Comparison of ENCODE assay signal across 23 cellular contexts in genomic region chr13:105219636-105220035, GRCh38.
DNase-seq lines count a peak whose midpoint lies in the region; FAIRE-seq and TF ChIP-seq lines count a peak whose summit lies in the region.
"Had no signal": no experiment of that assay in that cellular context is flagged by ENCODE, and none has a peak within 500 bp of the region (broad histone marks: within the 10 kb centered on the region; RNA-seq: fewer than 3 reads in every experiment).

No MANE protein-coding gene starts in this region.

- H3K4me2 ChIP-seq in skeletal muscle satellite cell (ENCODE audit: low read length) = peak overlapping the region; percentile 38
- H3K4me2 ChIP-seq: BLaER1 had no signal

- H3K4me1 ChIP-seq in skeletal muscle satellite cell (ENCODE audit: control insufficient read depth, insufficient read depth, low read length) = peaks cover 13% of the 10 kb centered on the region
- H3K4me1 ChIP-seq: BLaER1, Caco-2, Peyer's patch, SJSA1 had no signal

- H3K4me3 ChIP-seq in bronchial epithelial cell (ENCODE audit: low read depth, low read length) (no peak overlapping the region), fibroblast of mammary gland (ENCODE audit: control insufficient read depth, low read depth, low read length) (no peak overlapping the region), skeletal muscle satellite cell (ENCODE audit: low read length) (no peak overlapping the region)
- H3K4me3 ChIP-seq: BLaER1, GM23248, Peyer's patch, SJSA1 had no signal

- peak; percentile 33 for DNase-seq in HS-5 (ENCODE audit: low read depth)
- peak; percentile 10 for DNase-seq in bronchial epithelial cell (ENCODE audit: low read depth)
- peak; percentile 5 for DNase-seq in fibroblast of mammary gland (ENCODE audit: low read depth)
- no peak for DNase-seq in activated CD4-positive, alpha-beta T cell treated with anti-CD3 and anti-CD28 coated beads, Interleukin-2, amount 50 U/mL, for 48 hours
- DNase-seq in NCI-H524 (lab: John Stamatoyannopoulos, UW) = no peak
- DNase-seq in mucosa of gallbladder (ENCODE audit: low spot score) = no peak
- DNase-seq in SIG-M5 (lab: John Stamatoyannopoulos, UW) = no peak
- DNase-seq: ACHN; Caco-2; CD4-positive, alpha-beta T cell; DND-41; GDM1; GM23248; Karpas-422; MV-4-11; NCI-H1105 treated with DMSO at 0.1 percent for 48 hours; NCI-H2081; NCI-H2171 treated with DMSO at 0.1 percent for 48 hours; NCI-H526; Peyer's patch had no signal

- no peak overlapping the region for H3K9ac ChIP-seq in skeletal muscle satellite cell (ENCODE audit: low read depth, low read length)
- H3K9ac ChIP-seq: BLaER1, GM23248 had no signal

- no peak for FAIRE-seq in bronchial epithelial cell (lab: Jason Lieb, UNC)

- no peaks in the 10 kb centered on the region for H3K36me3 ChIP-seq in bronchial epithelial cell (ENCODE audit: control insufficient read depth, insufficient read depth, low read length)
- H3K36me3 ChIP-seq in skeletal muscle satellite cell (ENCODE audit: insufficient read depth, low read length) = no peaks in the 10 kb centered on the region
- H3K36me3 ChIP-seq: BLaER1, Peyer's patch, SJSA1 had no signal

- H3K27me3 ChIP-seq in bronchial epithelial cell (ENCODE audit: control insufficient read depth, insufficient read depth, low read length) (no peaks in the 10 kb centered on the region), skeletal muscle satellite cell (ENCODE audit: control insufficient read depth, insufficient read depth, low read length) (no peaks in the 10 kb centered on the region)
- H3K27me3 ChIP-seq: BLaER1, Peyer's patch, SJSA1 had no signal

- TF ChIP-seq CTCF in bronchial epithelial cell (IDR thresholded peaks at IDR 0.05; ENCODE audit: insufficient read depth, low read length, severe bottlenecking) (no peak), fibroblast of mammary gland (conservative IDR thresholded peaks at IDR 0.05; ENCODE audit: control insufficient read depth, insufficient read depth, low read depth, low read length) (no peak)

- no peaks in the 10 kb centered on the region for H3K9me3 ChIP-seq in skeletal muscle satellite cell (replicated peaks; ENCODE audit: low read length)
- H3K9me3 ChIP-seq: BLaER1, Caco-2, Peyer's patch, SJSA1 had no signal

Comparison
In these comparisons a context has a peak if more than half of its experiments do, and no peak if none do; other contexts are left out.
1. DNase-seq: peak in HS-5 (single experiment), bronchial epithelial cell (single experiment) and fibroblast of mammary gland (single experiment); none in activated CD4-positive, alpha-beta T cell treated with anti-CD3 and anti-CD28 coated beads, Interleukin-2, amount 50 U/mL, for 48 hours (0 of 2), NCI-H524 (0 of 2), mucosa of gallbladder (single experiment) and SIG-M5 (single experiment).